In genomic region chr22:35435201-35435712, GRCh38 we compare ENCODE assay signal across 14 cellular contexts.
"Had no signal": no experiment of that assay in that cellular context is flagged by ENCODE, and none has a peak within 500 bp of the region (broad histone marks: within the 10 kb centered on the region; RNA-seq: fewer than 3 reads in every experiment).

No MANE protein-coding gene starts in this region.

- H3K27ac ChIP-seq: dorsolateral prefrontal cortex, left lung, parathyroid adenoma, thyroid gland, WERI-Rb-1 had no signal

- H3K4me1 ChIP-seq: parathyroid adenoma had no signal

- H3K9me3 ChIP-seq: thyroid gland had no signal

- H3K36me3 ChIP-seq: thyroid gland had no signal

- H3K4me3 ChIP-seq: dorsolateral prefrontal cortex, left lung, thyroid gland had no signal

- H3K27me3 ChIP-seq: dorsolateral prefrontal cortex, left lung, thyroid gland had no signal

- H3K9ac ChIP-seq: parathyroid adenoma had no signal

- ATAC-seq: activated CD8-positive, alpha-beta memory T cell treated with anti-CD3 and anti-CD28 coated beads, Interleukin-2, amount 10 ng/mL, durations not matched to agents 7 days and 5 days; activated naive CD4-positive, alpha-beta T cell treated with anti-CD3 and anti-CD28 coated beads, Interleukin-2, amount 50 U/mL, for 72 hours; left lung had no signal

- H2AFZ ChIP-seq: parathyroid adenoma had no signal

- H3K79me2 ChIP-seq: parathyroid adenoma had no signal

- FAIRE-seq: islet of Langerhans, urothelium cell line had no signal

- DNase-seq: activated CD4-positive, alpha-beta memory T cell treated with anti-CD3 and anti-CD28 coated beads for 36 hours; activated CD8-positive, alpha-beta memory T cell treated with anti-CD3 and anti-CD28 coated beads, Interleukin-2, amount 10 ng/mL, durations not matched to agents 7 days and 5 days; activated effector memory CD4-positive, alpha-beta T cell treated with anti-CD3 and anti-CD28 coated beads, Interleukin-2, amount 50 U/mL, for 16 hours; activated T-cell treated with anti-CD3 and anti-CD28 coated beads, Interleukin-2, amount 50 U/mL, for 1 hour; dorsolateral prefrontal cortex; naive B cell; stimulated activated CD4-positive, alpha-beta T cell treated with anti-CD3 and anti-CD28 coated beads, Interleukin-1b, Interleukin-23, amount 100 ng/mL, for 48 hours; thyroid gland; WERI-Rb-1 had no signal
